Comparison of ENCODE assay signal across 25 cellular contexts in genomic region chr5:133900498-133901270, GRCh38.
"Had no signal": no experiment of that assay in that cellular context is flagged by ENCODE, and none has a peak within 500 bp of the region (broad histone marks: within the 10 kb centered on the region; RNA-seq: fewer than 3 reads in every experiment).

No MANE protein-coding gene starts in this region.

- H3K4me2 ChIP-seq: PC-9 had no signal

- H3K9me3 ChIP-seq: MG63 had no signal

- H2AFZ ChIP-seq: PC-9 had no signal

- FAIRE-seq: astrocyte had no signal

- H3K27ac ChIP-seq: brain microvascular endothelial cell, cardiac muscle cell, PC-9 had no signal

- DNase-seq: activated CD4-positive, alpha-beta T cell treated with anti-CD3 and anti-CD28 coated beads for 1 hour; activated CD4-positive, alpha-beta T cell treated with anti-CD3 and anti-CD28 coated beads, Interleukin-2, amount 10 ng/mL, durations not matched to agents 24 days and 14 days; activated CD4-positive, alpha-beta T cell treated with anti-CD3 and anti-CD28 coated beads, Interleukin-2, amount 50 U/mL, for 48 hours; activated CD8-positive, alpha-beta memory T cell treated with anti-CD3 and anti-CD28 coated beads for 24 hours; activated effector memory CD4-positive, alpha-beta T cell treated with anti-CD3 and anti-CD28 coated beads, Interleukin-2, amount 50 U/mL, for 16 hours; activated naive CD4-positive, alpha-beta T cell treated with Interleukin-2 at 50 U/mL for 16 hours; activated T-cell treated with anti-CD3 and anti-CD28 coated beads, Interleukin-2, amount 50 U/mL, for 4 hours; amygdala; brain microvascular endothelial cell; MG63; MV-4-11; NCI-H1092 treated with DMSO at 0.1 percent for 48 hours; NCI-H1417 treated with DMSO at 0.1 percent for 48 hours; NCI-H1694; NCI-H2029; NCI-H2107; NCI-H2171 treated with DMSO at 0.1 percent for 48 hours; NCI-H226; NCI-H526; PC-9; T-helper 17 cell; T-helper 9 cell had no signal

- H3K36me3 ChIP-seq: brain microvascular endothelial cell, cardiac muscle cell, MG63 had no signal

- H3K4me3 ChIP-seq: cardiac muscle cell, MG63, PC-9 had no signal

- ATAC-seq: activated T-cell treated with anti-CD3 and anti-CD28 coated beads, Interleukin-2, amount 50 U/mL, for 4 hours; T-helper 17 cell; WTC11 had no signal

- H3K27me3 ChIP-seq: brain microvascular endothelial cell, cardiac muscle cell, MG63 had no signal
